In genomic region chr9:89342213-89342612, GRCh38 we compare ENCODE assay signal across 21 cellular contexts. TPM values are rescaled to one million over a fixed set of nuclear protein-coding genes. Genes with fewer than 3 reads are reported as not detected.
A peak's percentile ranks its signal among the peaks of the same experiment; 100 is the strongest.
DNase-seq lines count a peak whose midpoint lies in the region; ATAC-seq and TF ChIP-seq lines count a peak whose summit lies in the region.
"Had no signal": no experiment of that assay in that cellular context is flagged by ENCODE, and none has a peak within 500 bp of the region (broad histone marks: within the 10 kb centered on the region; RNA-seq: fewer than 3 reads in every experiment).

No MANE protein-coding gene starts in this region.

- WGBS in endodermal cell (ENCODE audit: insufficient coverage in 1 of 2, insufficient read length in 1 of 2), 2 experiments, result 94 to 96% methylated on average over 4 to 6 of the region's 6 CpGs

- no peaks in the 10 kb centered on the region for H3K9me3 ChIP-seq in endodermal cell (ENCODE audit: control insufficient read depth, low read length)
- H3K9me3 ChIP-seq: MG63 had no signal

- no peak for DNase-seq in activated T-cell treated with anti-CD3 and anti-CD28 coated beads, Interleukin-2, amount 50 U/mL, for 72 hours
- DNase-seq in activated T-cell treated with anti-CD3 and anti-CD28 coated beads, Interleukin-2, amount 50 U/mL, for 4 hours, result no peak
- no peak for DNase-seq in GM23338 (ENCODE audit: low spot score)
- DNase-seq in OCI-M1 (lab: John Stamatoyannopoulos, UW), result peak; percentile 22
- no peak for DNase-seq in endodermal cell
- no peak for DNase-seq in foreskin keratinocyte
- DNase-seq in GDM1 (lab: John Stamatoyannopoulos, UW), result no peak
- DNase-seq: Calu3; CD8-positive, alpha-beta T cell; H7; Karpas-422; MG63; NCI-H1105; NCI-H2081 treated with DMSO at 0.1 percent for 48 hours; NCI-H748 treated with DMSO at 0.1 percent for 48 hours; NK-92 treated with Interleukin-12 subunit alpha and Interleukin-12 subunit beta, amount 100 ng/mL, for 24 hours; SHP77 had no signal

- no peak overlapping the region for H3K9ac ChIP-seq in endodermal cell (ENCODE audit: extremely low read depth, low read length, poor library complexity, severe bottlenecking)
- H3K9ac ChIP-seq: BLaER1 treated with 17β-estradiol and CSF1 and Interleukin-3, amounts not matched to agents 10 nM and 100 nM had no signal

- no peaks in the 10 kb centered on the region for H3K27me3 Mint-ChIP-seq in activated T-cell treated with anti-CD3 and anti-CD28 coated beads, Interleukin-2, amount 50 U/mL, for 72 hours (ENCODE audit: low read depth)
- H3K27me3 Mint-ChIP-seq in activated T-cell treated with anti-CD3 and anti-CD28 coated beads, Interleukin-2, amount 50 U/mL, for 4 hours (ENCODE audit: low read depth), result no peaks in the 10 kb centered on the region
- H3K27me3 Mint-ChIP-seq in GM23338 (ENCODE audit: insufficient read depth, low read depth, poor library complexity) (no peaks in the 10 kb centered on the region), endodermal cell (ENCODE audit: insufficient read depth) (no peaks in the 10 kb centered on the region)

- H2AFZ ChIP-seq in GM23338, result no peak overlapping the region

- peaks cover 0 to 3% of the 10 kb centered on the region in 2 donors for H3K9me3 Mint-ChIP-seq in activated T-cell treated with anti-CD3 and anti-CD28 coated beads, Interleukin-2, amount 50 U/mL, for 72 hours
- H3K9me3 Mint-ChIP-seq in activated T-cell treated with anti-CD3 and anti-CD28 coated beads, Interleukin-2, amount 50 U/mL, for 4 hours, result no peaks in the 10 kb centered on the region
- H3K9me3 Mint-ChIP-seq in GM23338, result no peaks in the 10 kb centered on the region
- H3K9me3 Mint-ChIP-seq in endodermal cell, result no peaks in the 10 kb centered on the region
- H3K9me3 Mint-ChIP-seq: HFFc6 had no signal

- no peaks in the 10 kb centered on the region for H3K4me1 ChIP-seq in GM23338 (ENCODE audit: insufficient read depth)
- no peaks in the 10 kb centered on the region for H3K4me1 ChIP-seq in endodermal cell (ENCODE audit: control insufficient read depth, insufficient read depth, low read length)
- no peaks in the 10 kb centered on the region for H3K4me1 ChIP-seq in foreskin keratinocyte
- H3K4me1 ChIP-seq: BLaER1 treated with 17β-estradiol and CSF1 and Interleukin-3, amounts not matched to agents 10 nM and 100 nM had no signal

- peak overlapping the region; percentile 93 for H3K27ac Mint-ChIP-seq in activated T-cell treated with anti-CD3 and anti-CD28 coated beads, Interleukin-2, amount 50 U/mL, for 72 hours
- peak overlapping the region; percentile 92 for H3K27ac Mint-ChIP-seq in GM23338
- peak overlapping the region; percentile 54 for H3K27ac Mint-ChIP-seq in endodermal cell
- H3K27ac Mint-ChIP-seq: HFFc6 had no signal

- H3K27ac ChIP-seq in GM23338 (ENCODE audit: low read depth) (no peak overlapping the region), endodermal cell (ENCODE audit: low read depth, low read length) (no peak overlapping the region), foreskin keratinocyte (no peak overlapping the region)
- H3K27ac ChIP-seq: BLaER1 treated with 17β-estradiol and CSF1 and Interleukin-3, amounts not matched to agents 10 nM and 100 nM; SK-N-MC had no signal

- no peaks in the 10 kb centered on the region for H3F3A ChIP-seq in GM23338 (replicated peaks; ENCODE audit: low read depth)

- H3K36me3 Mint-ChIP-seq in activated T-cell treated with anti-CD3 and anti-CD28 coated beads, Interleukin-2, amount 50 U/mL, for 72 hours (ENCODE audit: insufficient read depth in 2 of 2), result peaks cover 13 to 70% of the 10 kb centered on the region in 2 donors
- H3K36me3 Mint-ChIP-seq in activated T-cell treated with anti-CD3 and anti-CD28 coated beads, Interleukin-2, amount 50 U/mL, for 4 hours (ENCODE audit: insufficient read depth), result peaks cover 83% of the 10 kb centered on the region
- H3K36me3 Mint-ChIP-seq in GM23338 (ENCODE audit: low read depth) (peaks cover 94% of the 10 kb centered on the region), endodermal cell (ENCODE audit: low read depth) (peaks cover 77% of the 10 kb centered on the region)

- H3K4me3 ChIP-seq in GM23338, result no peak overlapping the region
- H3K4me3 ChIP-seq in endodermal cell (ENCODE audit: low read length), result no peak overlapping the region
- H3K4me3 ChIP-seq: BLaER1 treated with 17β-estradiol and CSF1 and Interleukin-3, amounts not matched to agents 10 nM and 100 nM; MG63; SK-N-MC had no signal

- H3K4me2 ChIP-seq in GM23338, result no peak overlapping the region
- H3K4me2 ChIP-seq: BLaER1 treated with 17β-estradiol and CSF1 and Interleukin-3, amounts not matched to agents 10 nM and 100 nM had no signal

- no peak for ATAC-seq in activated T-cell treated with anti-CD3 and anti-CD28 coated beads, Interleukin-2, amount 50 U/mL, for 72 hours (replicated peaks in 1 of 2)
- ATAC-seq in activated T-cell treated with anti-CD3 and anti-CD28 coated beads, Interleukin-2, amount 50 U/mL, for 4 hours, result no peak
- ATAC-seq in GM23338 (no peak), foreskin keratinocyte (no peak), GM18517 (IDR thresholded peaks at IDR 0.05; ENCODE audit: unreplicated experiment) (no peak)
- ATAC-seq: CD8-positive, alpha-beta T cell had no signal

- TF ChIP-seq CTCF in GM23338 (conservative IDR thresholded peaks at IDR 0.05; ENCODE audit: low read depth in 2 of 2) (no peak), endodermal cell (conservative IDR thresholded peaks at IDR 0.05) (no peak), foreskin keratinocyte (conservative IDR thresholded peaks at IDR 0.05) (no peak)

- H3K36me3 ChIP-seq in GM23338 (ENCODE audit: insufficient read depth), result peaks cover 45% of the 10 kb centered on the region; the same call in 1 of the 2 replicates
- peaks cover 78% of the 10 kb centered on the region for H3K36me3 ChIP-seq in endodermal cell (ENCODE audit: control insufficient read depth, insufficient read depth, low read length)

- no peaks in the 10 kb centered on the region for H3K9me2 ChIP-seq in GM23338 (ENCODE audit: insufficient read depth)

- H3K4me3 Mint-ChIP-seq in activated T-cell treated with anti-CD3 and anti-CD28 coated beads, Interleukin-2, amount 50 U/mL, for 72 hours, result peak overlapping the region in 1 of 2 donors; percentile 40
- no peak overlapping the region for H3K4me3 Mint-ChIP-seq in activated T-cell treated with anti-CD3 and anti-CD28 coated beads, Interleukin-2, amount 50 U/mL, for 4 hours
- no peak overlapping the region for H3K4me3 Mint-ChIP-seq in GM23338
- H3K4me3 Mint-ChIP-seq in endodermal cell, result no peak overlapping the region
- H3K4me3 Mint-ChIP-seq: CD8-positive, alpha-beta T cell; HFFc6 had no signal

- peaks cover 13% of the 10 kb centered on the region for H4K20me1 ChIP-seq in GM23338 (replicated peaks; ENCODE audit: insufficient read depth)

- H3K27me3 ChIP-seq in GM23338 (ENCODE audit: insufficient read depth) (no peaks in the 10 kb centered on the region), endodermal cell (ENCODE audit: control insufficient read depth, insufficient read depth, low read length, poor library complexity, severe bottlenecking) (no peaks in the 10 kb centered on the region), foreskin keratinocyte (no peaks in the 10 kb centered on the region)
- H3K27me3 ChIP-seq: BLaER1 treated with 17β-estradiol and CSF1 and Interleukin-3, amounts not matched to agents 10 nM and 100 nM; MG63 had no signal

- H3K4me1 Mint-ChIP-seq in activated T-cell treated with anti-CD3 and anti-CD28 coated beads, Interleukin-2, amount 50 U/mL, for 72 hours (ENCODE audit: low read depth), result peaks cover 77% of the 10 kb centered on the region
- peaks cover 43% of the 10 kb centered on the region for H3K4me1 Mint-ChIP-seq in activated T-cell treated with anti-CD3 and anti-CD28 coated beads, Interleukin-2, amount 50 U/mL, for 4 hours (ENCODE audit: low read depth)
- no peaks in the 10 kb centered on the region for H3K4me1 Mint-ChIP-seq in GM23338
- H3K4me1 Mint-ChIP-seq in endodermal cell, result no peaks in the 10 kb centered on the region

- peaks cover 11% of the 10 kb centered on the region for H3K79me2 ChIP-seq in GM23338 (replicated peaks; ENCODE audit: insufficient read depth)

RNA-seq across cellular contexts. Expression of gene SECISBP2, which starts 23.9 kb away (rescaled TPM):
- 10 to 100 TPM; 41.6 to 47.0 TPM for total RNA-seq in activated T-cell treated with anti-CD3 and anti-CD28 coated beads, Interleukin-2, amount 50 U/mL, for 72 hours
- total RNA-seq in activated T-cell treated with anti-CD3 and anti-CD28 coated beads, Interleukin-2, amount 50 U/mL, for 4 hours, result 10 to 100 TPM; 34.7 to 36.3 (median 35.1) TPM
- total RNA-seq in GM23338 (2014; rRNA removed; shearing (Covaris generic)), result 86.8 and 88.1 TPM in 2 replicates
- polyA plus RNA-seq in GM23338 (2016; fragmentation: Nextera tagmentation; extraction: Ambion mirVana) (71.3 and 77.7 TPM in 2 replicates), foreskin keratinocyte (7.8 and 8.8 TPM in 2 replicates)
- total RNA-seq in endodermal cell (10 to 100 TPM; 55.7 to 56.0 TPM), foreskin keratinocyte (20.8 and 21.5 TPM in 2 replicates)
- polyA plus RNA-seq in endodermal cell (2013, experiment 1 of 2), result 56.8 TPM
- polyA plus RNA-seq in endodermal cell (2013, experiment 2 of 2), result 48.8 TPM

RNA-seq across cellular contexts. Expression of gene CKS2, which starts 31.2 kb away (rescaled TPM):
- 100 to 1,000 TPM; 145 to 155 TPM for total RNA-seq in activated T-cell treated with anti-CD3 and anti-CD28 coated beads, Interleukin-2, amount 50 U/mL, for 72 hours
- 100 to 1,000 TPM; 121 to 140 (median 139) TPM for total RNA-seq in activated T-cell treated with anti-CD3 and anti-CD28 coated beads, Interleukin-2, amount 50 U/mL, for 4 hours
- 344 and 512 TPM in 2 replicates for total RNA-seq in GM23338 (2014; rRNA removed; shearing (Covaris generic))
- polyA plus RNA-seq in GM23338 (2016; fragmentation: Nextera tagmentation; extraction: Ambion mirVana), result 1,783 and 1,909 TPM in 2 replicates
- 100 to 1,000 TPM; 163 to 209 TPM for total RNA-seq in endodermal cell
- 377 TPM for polyA plus RNA-seq in endodermal cell (2013, experiment 1 of 2)
- 393 TPM for polyA plus RNA-seq in endodermal cell (2013, experiment 2 of 2)
- 268 and 292 TPM in 2 replicates for total RNA-seq in foreskin keratinocyte
- polyA plus RNA-seq in foreskin keratinocyte, result 361 and 437 TPM in 2 replicates
